10 cellular contexts compared by ENCODE assay signal in the genomic region with DNA sequence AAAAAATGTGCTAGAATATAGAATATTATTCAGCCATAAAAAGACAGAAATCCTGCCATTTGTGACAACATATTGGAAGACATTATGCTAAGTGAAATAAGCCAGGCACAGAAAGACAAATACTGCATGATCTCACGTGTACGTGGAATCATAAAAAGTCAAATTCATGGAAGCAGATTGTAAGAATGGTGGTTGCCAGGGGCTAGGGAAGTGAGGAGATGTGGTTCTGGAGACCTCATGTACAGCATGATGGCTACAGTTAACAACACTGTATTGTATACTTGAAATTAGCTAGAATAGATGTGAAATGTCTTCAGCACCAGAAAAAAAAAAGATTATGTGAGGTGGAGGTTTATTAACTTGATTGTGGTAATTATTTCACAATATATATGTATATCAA.
"Had no signal": no experiment of that assay in that cellular context is flagged by ENCODE, and none has a peak within 500 bp of the region (broad histone marks: within the 10 kb centered on the region; RNA-seq: fewer than 3 reads in every experiment).

No MANE protein-coding gene starts in this region.

- H3K27ac ChIP-seq: ascending aorta had no signal

- H3K4me3 ChIP-seq: ascending aorta, tibial artery had no signal

- H3K27ac Mint-ChIP-seq: activated naive CD8-positive, alpha-beta T cell treated with anti-CD3 and anti-CD28 coated beads, Interleukin-2, amount 50 U/mL, for 24 hours; activated T-helper 17 cell treated with anti-CD3 and anti-CD28 coated beads, Interleukin-2, amount 50 U/mL, for 72 hours; nephron progenitor cell had no signal

- H3K9me3 ChIP-seq: ascending aorta had no signal

- ATAC-seq: activated naive CD8-positive, alpha-beta T cell treated with anti-CD3 and anti-CD28 coated beads, Interleukin-2, amount 50 U/mL, for 24 hours; activated T-helper 17 cell treated with anti-CD3 and anti-CD28 coated beads, Interleukin-2, amount 50 U/mL, for 72 hours had no signal

- H3K27me3 ChIP-seq: ascending aorta, tibial artery had no signal

- H3K27me3 Mint-ChIP-seq: activated naive CD8-positive, alpha-beta T cell treated with anti-CD3 and anti-CD28 coated beads, Interleukin-2, amount 50 U/mL, for 24 hours; activated T-helper 17 cell treated with anti-CD3 and anti-CD28 coated beads, Interleukin-2, amount 50 U/mL, for 72 hours had no signal

- H3K4me1 ChIP-seq: ascending aorta had no signal

- H3K9me3 Mint-ChIP-seq: activated T-helper 17 cell treated with anti-CD3 and anti-CD28 coated beads, Interleukin-2, amount 50 U/mL, for 72 hours had no signal

- H3K36me3 ChIP-seq: ascending aorta, tibial artery had no signal

- H3K4me1 Mint-ChIP-seq: activated naive CD8-positive, alpha-beta T cell treated with anti-CD3 and anti-CD28 coated beads, Interleukin-2, amount 50 U/mL, for 24 hours; activated T-helper 17 cell treated with anti-CD3 and anti-CD28 coated beads, Interleukin-2, amount 50 U/mL, for 72 hours had no signal

- H3K4me3 Mint-ChIP-seq: activated naive CD8-positive, alpha-beta T cell treated with anti-CD3 and anti-CD28 coated beads, Interleukin-2, amount 50 U/mL, for 24 hours; activated T-helper 17 cell treated with anti-CD3 and anti-CD28 coated beads, Interleukin-2, amount 50 U/mL, for 72 hours; nephron progenitor cell had no signal

- DNase-seq: activated CD4-positive, alpha-beta T cell treated with anti-CD3 and anti-CD28 coated beads, Interleukin-2, amount 50 U/mL, for 1 hour; activated naive CD4-positive, alpha-beta T cell treated with Interleukin-2 at 50 U/mL for 16 hours; activated naive CD8-positive, alpha-beta T cell treated with anti-CD3 and anti-CD28 coated beads, Interleukin-2, amount 50 U/mL, for 24 hours; SHP77 treated with DMSO at 0.1 percent for 48 hours; stimulated activated CD4-positive, alpha-beta T cell treated with anti-CD3 and anti-CD28 coated beads, Interleukin-1b, Interleukin-23, amount 100 ng/mL, for 48 hours; SW 1271; tibial artery had no signal
